Comparison of ENCODE assay signal across 8 cellular contexts in genomic region chr7:88243345-88243909, GRCh38. TPM values are rescaled to one million over a fixed set of nuclear protein-coding genes. Genes with fewer than 3 reads are reported as not detected.
DNase-seq lines count a peak whose midpoint lies in the region; ATAC-seq and FAIRE-seq lines count a peak whose summit lies in the region.

No MANE protein-coding gene starts in this region.

- DNase-seq in DMS114 treated with DMSO at 0.1 percent for 48 hours (lab: John Stamatoyannopoulos, UW; ENCODE audit: unreplicated experiment) (peak; percentile 23), OCI-M1 (lab: John Stamatoyannopoulos, UW) (peak; percentile 88), mesendoderm (peak; percentile 83)
- no peak for DNase-seq in stimulated activated naive CD4-positive, alpha-beta T cell treated with Interleukin-2 at 50 U/mL for 16 hours (lab: John Stamatoyannopoulos, UW)

- H3K4me3 ChIP-seq in mesendoderm (ENCODE audit: low read length) = no peak overlapping the region

- H2BK5ac ChIP-seq in mesendoderm (ENCODE audit: low read length) = no peak overlapping the region

- H3K79me2 ChIP-seq in mesendoderm (ENCODE audit: control insufficient read depth, insufficient read depth, low read length) = no peaks in the 10 kb centered on the region

- H3K4ac ChIP-seq in mesendoderm (ENCODE audit: low read depth, low read length) = no peak overlapping the region

- no CpG with 5 or more reads among the region's 2 CpGs for WGBS in mesendoderm (ENCODE audit: extremely low coverage, insufficient coverage, low lambda C conversion rate)

- H3K27ac ChIP-seq in mesendoderm (ENCODE audit: low read depth, low read length) = no peak overlapping the region

- no peak overlapping the region for H2BK15ac ChIP-seq in mesendoderm (replicated peaks; ENCODE audit: low read depth)

- no peaks in the 10 kb centered on the region for H3K36me3 ChIP-seq in mesendoderm (ENCODE audit: control insufficient read depth, insufficient read depth, low read length)

- no peak overlapping the region for H3K4me2 ChIP-seq in mesendoderm (ENCODE audit: low read length)

- no peak overlapping the region for H3K18ac ChIP-seq in mesendoderm (ENCODE audit: low read length)

- ATAC-seq in GM19397 (IDR thresholded peaks at IDR 0.05; ENCODE audit: unreplicated experiment) (peak; percentile 67), HG03575 (IDR thresholded peaks at IDR 0.05; ENCODE audit: extremely low read depth, insufficient number of reproducible peaks, low FRiP score, unreplicated experiment) (peak; percentile 48), HG03025 (IDR thresholded peaks at IDR 0.05; ENCODE audit: low FRiP score, unreplicated experiment) (no peak)

- peak; percentile 95 for FAIRE-seq in endometrium (lab: Jason Lieb, UNC)

- no peaks in the 10 kb centered on the region for H3K4me1 ChIP-seq in mesendoderm (ENCODE audit: control insufficient read depth, low read depth, low read length)

- no peak overlapping the region for H4K8ac ChIP-seq in mesendoderm (ENCODE audit: low read depth, low read length)

- H4K5ac ChIP-seq in mesendoderm (ENCODE audit: low read length) = no peak overlapping the region

- no peak overlapping the region for H2BK120ac ChIP-seq in mesendoderm (ENCODE audit: low read depth, low read length)

- no peaks in the 10 kb centered on the region for H3K79me1 ChIP-seq in mesendoderm (ENCODE audit: low read length)

- no peak overlapping the region for H3K9ac ChIP-seq in mesendoderm (ENCODE audit: low read length)

- no peak overlapping the region for H3K23ac ChIP-seq in mesendoderm (ENCODE audit: low read length)

- no peak overlapping the region for H3K56ac ChIP-seq in mesendoderm (ENCODE audit: low read length)

- no peaks in the 10 kb centered on the region for H3K27me3 ChIP-seq in mesendoderm (ENCODE audit: insufficient read depth, low read length, poor library complexity)

- no peak overlapping the region for H2AK5ac ChIP-seq in mesendoderm (ENCODE audit: low read length)

RNA-seq across cellular contexts. Expression of gene SRI, which starts 23.6 kb away (rescaled TPM):
- 111 TPM for polyA plus RNA-seq in mesendoderm (2013, experiment 1 of 2)
- polyA plus RNA-seq in mesendoderm (2013, experiment 2 of 2) = 115 TPM
